8 cellular contexts compared by ENCODE assay signal in the genomic region with DNA sequence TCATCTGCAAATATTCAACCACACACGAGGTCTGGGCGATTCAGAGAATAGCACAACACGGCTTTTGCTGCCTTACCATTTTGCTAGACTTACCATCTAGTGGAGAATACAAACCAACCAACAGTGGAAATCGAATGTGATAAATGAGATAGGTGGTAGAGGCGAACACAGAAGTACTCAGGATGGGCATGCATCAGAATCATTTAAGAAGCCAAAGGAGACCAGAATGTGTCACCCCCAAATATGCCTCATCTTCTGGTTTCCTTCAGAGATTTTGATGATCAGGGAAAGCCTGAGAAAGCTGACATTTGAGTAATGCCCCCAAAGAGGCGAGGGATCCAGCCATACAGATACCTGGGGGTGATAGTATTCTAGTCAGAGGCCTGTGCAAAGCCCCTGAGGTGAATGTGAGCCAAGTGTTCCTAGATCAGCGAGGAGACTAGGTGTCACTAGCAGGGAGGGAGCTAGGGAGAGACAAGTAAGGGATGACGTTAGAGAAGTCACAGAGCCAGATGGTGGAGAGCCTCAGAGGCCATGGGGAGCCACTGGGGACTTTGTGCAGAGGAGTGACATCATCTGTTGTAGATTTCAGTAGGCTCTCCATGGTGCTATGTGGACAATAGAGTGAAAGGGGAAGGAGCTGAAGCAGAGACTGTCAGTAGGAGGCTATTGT. TPM values are rescaled to one million over a fixed set of nuclear protein-coding genes. Genes with fewer than 3 reads are reported as not detected.
A peak's percentile ranks its signal among the peaks of the same experiment; 100 is the strongest.
DNase-seq lines count a peak whose midpoint lies in the region; ATAC-seq, FAIRE-seq and TF ChIP-seq lines count a peak whose summit lies in the region.

No MANE protein-coding gene starts in this region.

- no peaks in the 10 kb centered on the region for H3K9me3 ChIP-seq in CD4-positive, alpha-beta memory T cell (ENCODE audit: control insufficient read depth in 1 of 2, low read length in 2 of 2)
- no peaks in the 10 kb centered on the region for H3K9me3 ChIP-seq in right cardiac atrium (ENCODE audit: control insufficient read depth, low read length)

- no peaks in the 10 kb centered on the region for H3K36me3 ChIP-seq in CD4-positive, alpha-beta memory T cell (ENCODE audit: insufficient read depth, low read length)

- peak overlapping the region; percentile 57 to 98 (median 94) for H3K4me3 Mint-ChIP-seq in CD4-positive, alpha-beta memory T cell
- peak overlapping the region; percentile 56; the same call in 1 of the 2 replicates for H3K4me3 Mint-ChIP-seq in HFFc6
- H3K4me3 Mint-ChIP-seq in type B pancreatic cell, result peak overlapping the region; percentile 92

- TF ChIP-seq CTCF in HFFc6 (IDR thresholded peaks at IDR 0.05) (no peak), VCaP (conservative IDR thresholded peaks at IDR 0.05) (no peak), type B pancreatic cell (conservative IDR thresholded peaks at IDR 0.05) (no peak)

- no peaks in the 10 kb centered on the region for H3K27me3 Mint-ChIP-seq in CD4-positive, alpha-beta memory T cell
- H3K27me3 Mint-ChIP-seq in HFFc6 (ENCODE audit: insufficient read depth) (peaks cover 2% of the 10 kb centered on the region; the same call in 1 of the 2 replicates), type B pancreatic cell (no peaks in the 10 kb centered on the region)

- H3K27ac ChIP-seq in CD4-positive, alpha-beta memory T cell (ENCODE audit: low read depth, low read length), result peak overlapping the region; percentile 71
- H3K27ac ChIP-seq in VCaP, result peak overlapping the region; percentile 88
- H3K27ac ChIP-seq in right cardiac atrium (ENCODE audit: low read length), result no peak overlapping the region

- intact Hi-C loops in CD4-positive, alpha-beta memory T cell (cut with micrococcal nuclease), result loop anchor here (5.0 kb wide), 1 partner anchor 333 kb away; a partner anchor contains a TSS
- intact Hi-C loops in right cardiac atrium (cut with DNase I), result no loop called here

- no peak for TF ChIP-seq POLR2A in GM12891 (IDR thresholded peaks at IDR 0.05; ENCODE audit: low read depth, low read length)

- peaks cover 0 to 14% of the 10 kb centered on the region in 2 donors for H3K36me3 Mint-ChIP-seq in CD4-positive, alpha-beta memory T cell
- H3K36me3 Mint-ChIP-seq in HFFc6 (ENCODE audit: low read depth) (peaks cover 18% of the 10 kb centered on the region), type B pancreatic cell (peaks cover 7% of the 10 kb centered on the region)

- WGBS in right cardiac atrium, result 70% methylated on average over 8 of the region's 8 CpGs

- peaks cover 38 to 70% (median 56%) of the 10 kb centered on the region in 4 donors for H3K4me1 Mint-ChIP-seq in CD4-positive, alpha-beta memory T cell
- H3K4me1 Mint-ChIP-seq in HFFc6 (ENCODE audit: low read depth) (peaks cover 25% of the 10 kb centered on the region), type B pancreatic cell (ENCODE audit: unreplicated experiment) (peaks cover 12% of the 10 kb centered on the region)

- peaks cover 68% of the 10 kb centered on the region for H3K4me1 ChIP-seq in CD4-positive, alpha-beta memory T cell (ENCODE audit: insufficient read depth, low read length)
- no peaks in the 10 kb centered on the region for H3K4me1 ChIP-seq in right cardiac atrium (ENCODE audit: control insufficient read depth, insufficient read depth, low read length)

- peak overlapping the region in 1 of 2 donors; percentile 2 for H3K4me3 ChIP-seq in CD4-positive, alpha-beta memory T cell (ENCODE audit: low read length in 2 of 2)
- H3K4me3 ChIP-seq in right cardiac atrium (ENCODE audit: low read length), result no peak overlapping the region

- peak in 2 of 5 donors; percentile 14 to 57 for DNase-seq in CD4-positive, alpha-beta memory T cell
- DNase-seq in HFFc6 (no peak), right cardiac atrium (no peak), type B pancreatic cell (ENCODE audit: extremely low spot score, unreplicated experiment) (no peak), GM12891 (ENCODE audit: insufficient read length, low spot score) (no peak), GM19240 (ENCODE audit: insufficient read length, low spot score) (no peak)

- no peaks in the 10 kb centered on the region for H3K27me3 ChIP-seq in CD4-positive, alpha-beta memory T cell (ENCODE audit: insufficient read depth, low read length)
- H3K27me3 ChIP-seq in right cardiac atrium (ENCODE audit: control insufficient read depth, insufficient read depth), result no peaks in the 10 kb centered on the region

- CTCF ChIA-PET in CD4-positive, alpha-beta memory T cell (lab: Charles Lee; ENCODE audit: partially characterized antibody), result interaction anchor here (1.3 to 3.5 kb wide), 5 partner anchors 11 to 23 kb away, joined by 3 to 27 read pairs (median 15); no protein-coding TSS in a partner anchor

- H3K9me3 Mint-ChIP-seq in CD4-positive, alpha-beta memory T cell, result no peaks in the 10 kb centered on the region
- H3K9me3 Mint-ChIP-seq in HFFc6 (peaks cover 29% of the 10 kb centered on the region), type B pancreatic cell (no peaks in the 10 kb centered on the region)

- FAIRE-seq in GM12891 (lab: Jason Lieb, UNC), result no peak

- peak overlapping the region; percentile 1 to 99 (median 76) for H3K27ac Mint-ChIP-seq in CD4-positive, alpha-beta memory T cell
- H3K27ac Mint-ChIP-seq in HFFc6 (peak overlapping the region; percentile 98), type B pancreatic cell (peak overlapping the region; percentile 96)

- POLR2A ChIA-PET in CD4-positive, alpha-beta memory T cell (lab: Charles Lee; ENCODE audit: partially characterized antibody), result interaction anchor here (1.0 to 4.0 kb wide), 10 partner anchors 8 to 757 kb away, joined by 3 to 28 read pairs (median 8); a partner anchor contains a TSS

- ATAC-seq in right cardiac atrium (peak; percentile 13 to 26), HG03571 (IDR thresholded peaks at IDR 0.05; ENCODE audit: unreplicated experiment) (no peak)

TF ChIP-seq in GM12891, 5 proteins besides CTCF, POLR2A, EP300 and RAD21:
- no peak for TF ChIP-seq PAX5 (IDR thresholded peaks at IDR 0.05; ENCODE audit: insufficient read depth, low read length, severe bottlenecking)
- TF ChIP-seq POU2F2 (IDR thresholded peaks at IDR 0.05; ENCODE audit: low read depth, low read length), result no peak
- no peak for TF ChIP-seq TAF1 (IDR thresholded peaks at IDR 0.05; ENCODE audit: low read depth, low read length)
- no peak for TF ChIP-seq SPI1 (IDR thresholded peaks at IDR 0.05; ENCODE audit: low read depth, low read length)
- TF ChIP-seq POLR2AphosphoS5 (IDR thresholded peaks at IDR 0.05; ENCODE audit: low read depth, low read length), result no peak
TF ChIP-seq in GM12891: peak in this region for 0.

RNA-seq across cellular contexts. Expression of a gene that starts 1.7 kb away (rescaled TPM):
- 10 to 100 TPM; 31.5 to 37.6 TPM for total RNA-seq in CD4-positive, alpha-beta memory T cell
- 10 to 100 TPM; 15.1 to 27.6 TPM for polyA plus RNA-seq in CD4-positive, alpha-beta memory T cell
- total RNA-seq in HFFc6 (2021; fragmentation: NEBNext Ultra II Directional; extraction: Animal tissue kit (Norgen Biotek cat#: 25700)), result 10 to 100 TPM in 5 of 6 experiments, 1 to 10 TPM in 1; 9.0 to 20.6 (median 20.2) TPM
- 10 to 100 TPM; 16.9 to 23.4 (median 22.0) TPM for total RNA-seq in right cardiac atrium
- 7.4 TPM for polyA plus RNA-seq in right cardiac atrium
- 21.8 and 28.0 TPM in 2 replicates for total RNA-seq in type B pancreatic cell (ENCODE audit: low replicate concordance)
- polyA plus RNA-seq in GM12891 (2012; ENCODE audit: low read depth, missing spikeins), result 16.2 TPM
